Comparison of ENCODE assay signal across 19 cellular contexts in the genomic region with DNA sequence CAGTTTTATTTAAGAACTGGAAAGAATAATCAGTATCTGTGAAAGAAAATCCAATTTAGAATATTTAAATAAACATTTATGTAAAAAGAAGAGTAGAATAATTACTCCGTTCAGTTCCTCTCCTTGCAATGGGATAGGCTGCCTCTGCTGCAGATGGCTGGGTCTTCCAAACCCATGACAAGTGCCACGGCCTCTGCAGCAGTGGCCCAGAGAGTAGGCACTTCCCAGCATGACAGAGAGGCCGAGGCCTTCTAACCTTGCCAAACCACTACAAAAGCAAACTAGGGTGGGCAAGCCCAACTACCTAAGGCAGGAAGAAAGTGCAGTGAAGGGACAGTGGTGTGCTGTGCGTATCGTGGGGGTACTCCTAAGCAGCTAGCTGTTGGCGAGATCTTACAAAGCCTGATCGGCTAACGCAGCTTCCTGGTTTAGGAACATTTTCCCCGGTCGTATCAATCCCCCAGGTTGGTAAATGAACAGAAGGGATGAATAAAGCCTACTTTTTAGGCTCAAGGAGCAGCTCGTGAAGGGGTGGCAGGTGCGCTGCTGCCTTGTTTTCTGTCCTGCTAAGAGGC. TPM values are rescaled to one million over a fixed set of nuclear protein-coding genes. Genes with fewer than 3 reads are reported as not detected.
DNase-seq lines count a peak whose midpoint lies in the region; ATAC-seq, FAIRE-seq and TF ChIP-seq lines count a peak whose summit lies in the region.
"Had no signal": no experiment of that assay in that cellular context is flagged by ENCODE, and none has a peak within 500 bp of the region (broad histone marks: within the 10 kb centered on the region; RNA-seq: fewer than 3 reads in every experiment).

No MANE protein-coding gene starts in this region.

- no peaks in the 10 kb centered on the region for H3K9me3 Mint-ChIP-seq in WTC11
- no peaks in the 10 kb centered on the region for H3K9me3 Mint-ChIP-seq in mesothelial cell of epicardium
- H3K9me3 Mint-ChIP-seq: CD8-positive, alpha-beta memory T cell; T-cell had no signal

- no peaks in the 10 kb centered on the region for H3K4me1 Mint-ChIP-seq in WTC11
- peaks cover 10% of the 10 kb centered on the region for H3K4me1 Mint-ChIP-seq in mesothelial cell of epicardium
- H3K4me1 Mint-ChIP-seq: T-cell had no signal

- FAIRE-seq in GM12891 (lab: Jason Lieb, UNC) (no peak), RCC 7860 (lab: Jason Lieb, UNC) (no peak)
- FAIRE-seq: A204.1, HTR-8/SVneo had no signal

- TF ChIP-seq CTCF in WTC11 (IDR thresholded peaks at IDR 0.05) = no peak
- TF ChIP-seq CTCF in mesothelial cell of epicardium (IDR thresholded peaks at IDR 0.05; ENCODE audit: unreplicated experiment) = no peak

- H3K36me3 Mint-ChIP-seq in WTC11 = peaks cover 36% of the 10 kb centered on the region
- peaks cover 38% of the 10 kb centered on the region for H3K36me3 Mint-ChIP-seq in mesothelial cell of epicardium

- H3K4me3 Mint-ChIP-seq in WTC11 = no peak overlapping the region
- no peak overlapping the region for H3K4me3 Mint-ChIP-seq in mesothelial cell of epicardium
- H3K4me3 Mint-ChIP-seq: T-cell had no signal

- CTCF ChIA-PET in WTC11 (lab: Charles Lee) = interaction anchor here (5.4 kb wide), 1 partner anchor 16 kb away, joined by 39 read pairs; the partner anchor contains the start of gene RNF207

- no peak for TF ChIP-seq POLR2A in GM12891 (IDR thresholded peaks at IDR 0.05; ENCODE audit: low read depth, low read length)

- H3K27me3 Mint-ChIP-seq in WTC11 (ENCODE audit: low read depth) (no peaks in the 10 kb centered on the region), mesothelial cell of epicardium (ENCODE audit: low read depth) (no peaks in the 10 kb centered on the region)
- H3K27me3 Mint-ChIP-seq: CD8-positive, alpha-beta memory T cell; T-cell had no signal

- H3K27ac Mint-ChIP-seq in WTC11 (peak overlapping the region; percentile 40; the same call in 1 of the 2 replicates), mesothelial cell of epicardium (peak overlapping the region; percentile 51)
- H3K27ac Mint-ChIP-seq: T-cell had no signal

- DNase-seq in NCI-H1092 (lab: John Stamatoyannopoulos, UW) = peak; percentile 91
- no peak for DNase-seq in NCI-H1092 treated with DMSO at 0.1 percent for 48 hours (lab: John Stamatoyannopoulos, UW)
- no peak for DNase-seq in GM12891 (ENCODE audit: insufficient read length, low spot score)
- no peak for DNase-seq in WTC11 (ENCODE audit: low spot score)
- no peak for DNase-seq in mesothelial cell of epicardium (ENCODE audit: low spot score in 2 of 2, unreplicated experiment in 2 of 2)
- DNase-seq in RCC 7860 (ENCODE audit: low spot score) = no peak
- DNase-seq: CD8-positive, alpha-beta memory T cell; DMS 273 treated with DMSO at 0.1 percent for 48 hours; GOT3; NCI-H2029 treated with DMSO at 0.1 percent for 48 hours; NCI-H82; SHP77; SK-N-SH; T-cell had no signal

- ATAC-seq in WTC11 = no peak
- no peak for ATAC-seq in HG03280 (IDR thresholded peaks at IDR 0.05; ENCODE audit: unreplicated experiment)
- no peak for ATAC-seq in HG03457 (IDR thresholded peaks at IDR 0.05; ENCODE audit: unreplicated experiment)
- ATAC-seq: Panc1, T-cell had no signal

- POLR2A ChIA-PET in WTC11 (lab: Charles Lee) = no interaction called here

TF ChIP-seq in GM12891, 5 proteins besides CTCF, POLR2A, EP300 and RAD21:
- TF ChIP-seq TAF1 (IDR thresholded peaks at IDR 0.05; ENCODE audit: low read depth, low read length) (no peak), POLR2AphosphoS5 (IDR thresholded peaks at IDR 0.05; ENCODE audit: low read depth, low read length) (peak; percentile 61; the same call in 1 of the 2 replicates)

TF ChIP-seq in WTC11, 78 proteins besides CTCF, POLR2A, EP300 and RAD21:
- TF ChIP-seq JAZF1 (CRISPR knock-in tag; IDR thresholded peaks at IDR 0.05) (no peak), ZNF281 (CRISPR knock-in tag; IDR thresholded peaks at IDR 0.05) (no peak), ATF3 (CRISPR knock-in tag; conservative IDR thresholded peaks at IDR 0.05) (no peak), ZNF138 (CRISPR knock-in tag; conservative IDR thresholded peaks at IDR 0.05) (no peak), IRF2 (CRISPR knock-in tag; IDR thresholded peaks at IDR 0.05; ENCODE audit: borderline replicate concordance, low read depth) (no peak), EMX1 (CRISPR knock-in tag; IDR thresholded peaks at IDR 0.05) (no peak), NR1H2 (CRISPR knock-in tag; IDR thresholded peaks at IDR 0.05) (no peak), CBFB (CRISPR knock-in tag; IDR thresholded peaks at IDR 0.05; ENCODE audit: low read depth) (no peak), ZNF121 (CRISPR knock-in tag; IDR thresholded peaks at IDR 0.05) (no peak), ELF4 (CRISPR knock-in tag; IDR thresholded peaks at IDR 0.05; ENCODE audit: low read depth) (no peak), HMGA2 (CRISPR knock-in tag; IDR thresholded peaks at IDR 0.05) (no peak)
- TF ChIP-seq, protein P1, sequence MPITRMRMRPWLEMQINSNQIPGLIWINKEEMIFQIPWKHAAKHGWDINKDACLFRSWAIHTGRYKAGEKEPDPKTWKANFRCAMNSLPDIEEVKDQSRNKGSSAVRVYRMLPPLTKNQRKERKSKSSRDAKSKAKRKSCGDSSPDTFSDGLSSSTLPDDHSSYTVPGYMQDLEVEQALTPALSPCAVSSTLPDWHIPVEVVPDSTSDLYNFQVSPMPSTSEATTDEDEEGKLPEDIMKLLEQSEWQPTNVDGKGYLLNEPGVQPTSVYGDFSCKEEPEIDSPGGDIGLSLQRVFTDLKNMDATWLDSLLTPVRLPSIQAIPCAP (CRISPR knock-in tag; IDR thresholded peaks at IDR 0.05) = no peak
- TF ChIP-seq, protein P2, sequence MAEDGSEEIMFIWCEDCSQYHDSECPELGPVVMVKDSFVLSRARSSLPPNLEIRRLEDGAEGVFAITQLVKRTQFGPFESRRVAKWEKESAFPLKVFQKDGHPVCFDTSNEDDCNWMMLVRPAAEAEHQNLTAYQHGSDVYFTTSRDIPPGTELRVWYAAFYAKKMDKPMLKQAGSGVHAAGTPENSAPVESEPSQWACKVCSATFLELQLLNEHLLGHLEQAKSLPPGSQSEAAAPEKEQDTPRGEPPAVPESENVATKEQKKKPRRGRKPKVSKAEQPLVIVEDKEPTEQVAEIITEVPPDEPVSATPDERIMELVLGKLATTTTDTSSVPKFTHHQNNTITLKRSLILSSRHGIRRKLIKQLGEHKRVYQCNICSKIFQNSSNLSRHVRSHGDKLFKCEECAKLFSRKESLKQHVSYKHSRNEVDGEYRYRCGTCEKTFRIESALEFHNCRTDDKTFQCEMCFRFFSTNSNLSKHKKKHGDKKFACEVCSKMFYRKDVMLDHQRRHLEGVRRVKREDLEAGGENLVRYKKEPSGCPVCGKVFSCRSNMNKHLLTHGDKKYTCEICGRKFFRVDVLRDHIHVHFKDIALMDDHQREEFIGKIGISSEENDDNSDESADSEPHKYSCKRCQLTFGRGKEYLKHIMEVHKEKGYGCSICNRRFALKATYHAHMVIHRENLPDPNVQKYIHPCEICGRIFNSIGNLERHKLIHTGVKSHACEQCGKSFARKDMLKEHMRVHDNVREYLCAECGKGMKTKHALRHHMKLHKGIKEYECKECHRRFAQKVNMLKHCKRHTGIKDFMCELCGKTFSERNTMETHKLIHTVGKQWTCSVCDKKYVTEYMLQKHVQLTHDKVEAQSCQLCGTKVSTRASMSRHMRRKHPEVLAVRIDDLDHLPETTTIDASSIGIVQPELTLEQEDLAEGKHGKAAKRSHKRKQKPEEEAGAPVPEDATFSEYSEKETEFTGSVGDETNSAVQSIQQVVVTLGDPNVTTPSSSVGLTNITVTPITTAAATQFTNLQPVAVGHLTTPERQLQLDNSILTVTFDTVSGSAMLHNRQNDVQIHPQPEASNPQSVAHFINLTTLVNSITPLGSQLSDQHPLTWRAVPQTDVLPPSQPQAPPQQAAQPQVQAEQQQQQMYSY (CRISPR knock-in tag; IDR thresholded peaks at IDR 0.05) = no peak

RNA-seq across cellular contexts. Expression of gene ICMT, which starts 14.5 kb away (rescaled TPM):
- polyA plus RNA-seq in GM12891 (2012; ENCODE audit: low read depth, missing spikeins) = 19.3 TPM
- total RNA-seq in WTC11 (2021) = 105 to 113 TPM (median 107 TPM) in 3 replicates
- total RNA-seq in mesothelial cell of epicardium = 35.1 to 39.8 TPM (median 39.3 TPM) in 3 replicates

RNA-seq across cellular contexts. Expression of gene RNF207, which starts 15.4 kb away (rescaled TPM):
- polyA plus RNA-seq in GM12891 (2012; ENCODE audit: low read depth, missing spikeins) = 16.0 TPM
- total RNA-seq in WTC11 (2021) (9.2 to 14.0 TPM (median 12.9 TPM) in 3 replicates), mesothelial cell of epicardium (467 to 481 TPM (median 477 TPM) in 3 replicates)

RNA-seq across cellular contexts. Expression of gene RPL22, which starts 21.9 kb away (rescaled TPM):
- 1,657 TPM for polyA plus RNA-seq in GM12891 (2012; ENCODE audit: low read depth, missing spikeins)
- total RNA-seq in WTC11 (2021) = 441 to 512 TPM (median 491 TPM) in 3 replicates
- 411 to 435 TPM (median 426 TPM) in 3 replicates for total RNA-seq in mesothelial cell of epicardium

RNA-seq across cellular contexts. Expression of gene HES3, which starts 22.7 kb away (rescaled TPM):
- polyA plus RNA-seq in GM12891 (2012; ENCODE audit: low read depth, missing spikeins) = not detected
- total RNA-seq in WTC11 (2021) = 74.7 to 78.7 TPM (median 78.3 TPM) in 3 replicates
- total RNA-seq in mesothelial cell of epicardium = not detected in 3 replicates
- total RNA-seq: CD8-positive, alpha-beta memory T cell; T-cell had no signal
- polyA plus RNA-seq: CD8-positive, alpha-beta memory T cell; SK-N-SH had no signal

RNA-seq across cellular contexts. Expression of gene GPR153, which starts 39.6 kb away (rescaled TPM):
- polyA plus RNA-seq in GM12891 (2012; ENCODE audit: low read depth, missing spikeins) = 0.87 TPM
- total RNA-seq in WTC11 (2021) (13.4 to 14.8 TPM (median 14.6 TPM) in 3 replicates), mesothelial cell of epicardium (24.6 to 27.5 TPM (median 25.0 TPM) in 3 replicates)

Comparison
In these comparisons a context has a peak if more than half of its experiments do, and no peak if none do; other contexts are left out.
1. RNA of gene RNF207, which starts 15.4 kb away (total RNA-seq): 467 to 481 TPM in mesothelial cell of epicardium; 9.2 to 14.0 TPM in WTC11; every median in the first group is over 10 times any median in the second.